8 cellular contexts compared by ENCODE assay signal in the genomic region with DNA sequence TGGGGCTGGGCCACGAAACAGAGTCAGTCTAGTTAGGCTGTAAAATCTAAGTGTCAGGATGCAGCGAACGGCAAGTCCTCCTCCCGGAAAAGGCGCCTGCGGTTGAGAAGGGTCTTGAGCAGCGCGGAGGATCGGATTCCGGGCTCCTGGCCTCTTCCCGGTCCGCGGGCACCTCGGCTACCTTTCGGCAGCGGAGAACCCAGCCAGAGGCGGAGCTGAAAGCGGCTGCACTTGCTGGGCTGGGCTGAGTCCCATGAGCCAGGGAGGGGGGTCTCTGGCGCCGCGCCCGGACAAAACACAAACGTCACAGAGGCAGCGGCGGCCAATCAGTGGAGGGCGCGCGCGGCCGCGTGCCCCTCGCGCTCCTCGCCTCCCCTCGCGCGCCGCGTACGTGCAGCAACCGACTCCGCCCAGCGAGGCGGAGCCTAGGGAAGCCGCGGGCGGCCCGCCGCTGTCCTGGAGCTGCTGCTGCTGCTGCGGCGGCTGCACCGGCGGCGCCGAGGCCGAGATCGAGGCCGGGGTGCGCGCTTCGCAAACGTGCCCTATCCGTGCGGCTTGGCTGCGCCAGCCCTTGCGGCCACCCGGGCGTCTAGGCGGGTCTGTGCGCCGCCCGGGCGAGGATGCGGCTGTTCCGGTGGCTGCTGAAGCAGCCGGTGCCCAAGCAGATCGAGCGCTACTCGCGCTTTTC. TPM values are rescaled to one million over a fixed set of nuclear protein-coding genes. Genes with fewer than 3 reads are reported as not detected.
DNase-seq lines count a peak whose midpoint lies in the region; TF ChIP-seq lines count a peak whose summit lies in the region.

A gene (plus strand): TSS at position 451 of the 688 bp plus-strand sequence. CDS start 170 bp downstream, at position 621.

- H3K27me3 ChIP-seq in MM.1S (replicated peaks; ENCODE audit: insufficient read depth, low read length) (no peaks in the 10 kb centered on the region), neuron (ENCODE audit: insufficient read depth, low read length) (no peaks in the 10 kb centered on the region)

- no peaks in the 10 kb centered on the region for H3F3A ChIP-seq in MM.1S (ENCODE audit: insufficient read depth, low read length)

- H3K4me3 ChIP-seq in MM.1S (ENCODE audit: low read length) = peak within 1 kb of the TSS; percentile 81
- peak within 1 kb of the TSS; percentile 55 to 69 for H3K4me3 ChIP-seq in foreskin fibroblast (ENCODE audit: low read depth in 1 of 2, low read length in 2 of 2)
- H3K4me3 ChIP-seq in neuron (ENCODE audit: low read length) = peak within 1 kb of the TSS; percentile 55

- no peaks in the 10 kb centered on the region for H3K9me3 ChIP-seq in MM.1S (replicated peaks; ENCODE audit: insufficient read depth, low read length)
- no peaks in the 10 kb centered on the region for H3K9me3 ChIP-seq in neuron (ENCODE audit: low read length)

- H3K9me2 ChIP-seq in MM.1S (replicated peaks; ENCODE audit: insufficient read depth, low read length) = no peaks in the 10 kb centered on the region

- H4K20me1 ChIP-seq in MM.1S (ENCODE audit: insufficient read depth, low read length) = no peaks in the 10 kb centered on the region

- peak within 1 kb of the TSS; percentile 76 for H3K9ac ChIP-seq in MM.1S (ENCODE audit: low read length)

- peak within 1 kb of the TSS; percentile 46; the same call in 1 of the 2 replicates for H3K27ac ChIP-seq in MM.1S (ENCODE audit: low read length)

- peak within 1 kb of the TSS; percentile 68; the same call in 1 of the 2 replicates for H3K4me2 ChIP-seq in MM.1S (ENCODE audit: low read depth, low read length)

- H3K36me3 ChIP-seq in MM.1S (replicated peaks; ENCODE audit: insufficient read depth, low read length) (no peaks in the 10 kb centered on the region), neuron (ENCODE audit: insufficient read depth, low read length) (no peaks in the 10 kb centered on the region)

- in situ Hi-C loops in G401 (cut with HindIII; ENCODE audit: low sequenced_read_pairs) = no loop called here

- H3K79me2 ChIP-seq in MM.1S (ENCODE audit: low read length) = 0 out of 2 replicates have a peak, but pooled peaks cover 6% of the 10 kb centered on the region

- H3K4me1 ChIP-seq in MM.1S (ENCODE audit: low read length) = 0 out of 2 replicates have a peak, but pooled peaks cover 5% of the 10 kb centered on the region
- peaks cover 4% of the 10 kb centered on the region for H3K4me1 ChIP-seq in neuron (ENCODE audit: insufficient read depth, low read length)

- TF ChIP-seq CTCF in MM.1S (IDR thresholded peaks at IDR 0.05; ENCODE audit: low read length) = no peak
- no peak for TF ChIP-seq CTCF in foreskin fibroblast (IDR thresholded peaks at IDR 0.05; ENCODE audit: low read depth, low read length)

- DNase-seq in G401 (ENCODE audit: low spot score) (peak; percentile 80), HCEC 1CT (peak; percentile 48), MM.1S (peak; percentile 86), SIG-M5 (lab: John Stamatoyannopoulos, UW) (peak; percentile 14), activated gamma-delta T cell (lab: John Stamatoyannopoulos, UW) (peak; percentile 83), foreskin fibroblast (peak; percentile 80 to 92), stromal cell of bone marrow (ENCODE audit: low read depth) (peak; percentile 61)

- H2AFZ ChIP-seq in MM.1S (ENCODE audit: low read length) (peak within 1 kb of the TSS; percentile 77), neuron (ENCODE audit: low read depth, low read length) (peak within 1 kb of the TSS; percentile 28)

RNA-seq across cellular contexts. Expression of the gene that starts here (rescaled TPM):
- total RNA-seq in G401 (2014; rRNA removed; shearing (Covaris generic)) = 21.7 and 27.8 TPM in 2 replicates

Comparison
In these comparisons a context has a peak if more than half of its experiments do, and no peak if none do; other contexts are left out.
1. Peak in every context shown above with its lines: DNase-seq, H3K4me3 ChIP-seq and H3K27ac ChIP-seq.
2. DNase-seq: peak in every context shown above with its lines; median percentile 86 in MM.1S; 86 in foreskin fibroblast; 83 in activated gamma-delta T cell; 80 in G401; 61 in stromal cell of bone marrow; 48 in HCEC 1CT; 14 in SIG-M5.